Comparison of ENCODE assay signal across 8 cellular contexts in the genomic region with DNA sequence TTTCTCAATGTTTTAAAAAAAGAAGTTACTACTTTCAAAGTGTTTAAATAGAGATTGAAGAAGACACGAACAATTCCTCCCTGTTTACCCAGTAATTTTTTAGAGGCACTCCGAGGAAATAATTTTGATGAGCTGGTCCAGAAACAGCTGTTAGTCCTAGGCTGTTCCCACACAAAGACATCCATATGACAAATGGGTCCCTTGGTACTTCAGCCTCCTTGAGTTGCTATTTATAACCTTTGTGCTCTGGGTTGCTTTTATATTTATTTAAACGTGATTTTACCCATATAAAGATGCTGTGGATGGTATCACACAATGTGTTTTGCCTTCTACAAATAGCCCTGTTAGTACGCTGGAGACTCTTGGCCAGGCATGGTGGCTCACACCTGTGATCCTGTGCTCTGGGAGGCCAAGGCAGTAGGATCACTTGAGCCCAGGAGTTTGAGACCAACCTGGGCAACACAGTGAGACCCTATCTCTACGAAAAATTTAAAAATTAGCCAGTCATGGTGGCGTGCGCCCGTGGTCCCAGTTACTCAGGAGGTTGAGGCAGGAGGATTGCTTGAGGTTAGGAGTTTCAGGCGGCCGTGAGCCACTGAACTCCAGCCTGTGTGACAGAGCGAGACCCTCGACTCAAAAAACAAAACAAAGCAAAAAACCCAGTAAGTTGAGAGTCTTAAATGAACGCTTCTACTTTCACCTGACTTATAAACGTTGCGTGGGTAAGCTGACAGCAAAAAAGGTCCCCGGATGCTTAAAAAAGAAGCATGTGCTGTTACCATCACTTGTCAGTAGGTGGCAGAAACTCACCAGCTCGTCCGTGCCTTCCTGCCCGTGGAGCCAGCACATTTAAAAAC. TPM values are rescaled to one million over a fixed set of nuclear protein-coding genes. Genes with fewer than 3 reads are reported as not detected.
A peak's percentile ranks its signal among the peaks of the same experiment; 100 is the strongest.
DNase-seq lines count a peak whose midpoint lies in the region; ATAC-seq lines count a peak whose summit lies in the region.

No MANE protein-coding gene starts in this region.

- peak; percentile 59 for DNase-seq in G401 (ENCODE audit: low spot score)
- DNase-seq in HT-29 (ENCODE audit: low spot score), result peak; percentile 72
- DNase-seq in NOMO-1 treated with dmso at 0.1 percent for 144 hours (lab: John Stamatoyannopoulos, UW; ENCODE audit: unreplicated experiment), result peak; percentile 37
- peak; percentile 46 for DNase-seq in activated CD8-positive, alpha-beta memory T cell treated with anti-CD3 and anti-CD28 coated beads, Interleukin-2, amount 50 U/mL, for 1 hour (ENCODE audit: extremely low read depth)
- DNase-seq in epidermal melanocyte (ENCODE audit: insufficient read length, low spot score), result peak; percentile 67
- DNase-seq in mucosa of gallbladder (ENCODE audit: low spot score), result peak; percentile 68
- peak; percentile 51 to 61 for DNase-seq in stimulated activated CD8-positive, alpha-beta memory T cell treated with anti-CD3 and anti-CD28 coated beads, Interleukin-7, amount 100 ng/mL, for 4 hours (ENCODE audit: low read depth in 2 of 2)

- no peak for ATAC-seq in GM21786 (IDR thresholded peaks at IDR 0.05; ENCODE audit: unreplicated experiment)

- in situ Hi-C loops in G401 (cut with HindIII; ENCODE audit: low sequenced_read_pairs), result no loop called here

RNA-seq across cellular contexts. Expression of a gene that starts 56.9 kb away (rescaled TPM):
- not detected in 2 replicates for total RNA-seq in G401 (2014; rRNA removed; shearing (Covaris generic))
- total RNA-seq in HT-29 (2014; rRNA removed; shearing (Covaris generic)), result not detected in 2 replicates
- not detected for total RNA-seq in mucosa of gallbladder
